ENCODE assay signal across 1 cellular context in the genomic region with DNA sequence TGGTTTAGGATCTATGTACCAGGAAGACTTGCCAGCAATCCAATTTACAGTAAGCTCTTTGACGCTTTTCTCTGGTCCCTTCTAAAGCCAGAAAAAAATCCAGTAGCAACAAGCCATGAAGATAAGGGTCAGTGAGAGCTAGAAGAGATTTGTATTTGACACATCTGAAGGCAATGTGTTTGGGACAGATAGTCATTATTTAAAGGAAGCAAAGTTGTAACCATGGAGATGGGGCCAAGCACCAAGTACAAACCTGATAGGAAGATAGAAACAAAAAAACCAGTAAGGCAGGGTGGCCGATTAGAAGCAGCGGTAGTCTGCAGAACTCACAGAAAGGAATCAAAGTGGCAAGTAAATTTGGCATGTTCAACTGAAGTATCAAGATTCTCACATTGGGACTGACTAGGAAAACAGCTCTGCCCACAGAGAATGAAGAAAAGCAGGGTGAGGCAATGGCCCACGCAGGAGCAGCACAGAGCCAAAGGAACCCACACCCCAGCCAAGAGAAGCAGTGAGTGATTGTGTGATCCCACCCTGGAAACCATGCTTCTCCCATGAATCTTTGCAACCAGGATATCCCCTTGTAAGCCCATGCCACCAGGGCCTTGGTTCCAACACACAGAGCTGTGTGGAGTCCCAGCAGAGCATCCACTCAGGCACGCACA.
TF ChIP-seq lines count a peak whose summit lies in the region.

No MANE protein-coding gene starts in this region.

TF ChIP-seq in K562, 482 proteins besides CTCF, POLR2A, EP300 and RAD21 (continued from another document):
- TF ChIP-seq, protein P1, sequence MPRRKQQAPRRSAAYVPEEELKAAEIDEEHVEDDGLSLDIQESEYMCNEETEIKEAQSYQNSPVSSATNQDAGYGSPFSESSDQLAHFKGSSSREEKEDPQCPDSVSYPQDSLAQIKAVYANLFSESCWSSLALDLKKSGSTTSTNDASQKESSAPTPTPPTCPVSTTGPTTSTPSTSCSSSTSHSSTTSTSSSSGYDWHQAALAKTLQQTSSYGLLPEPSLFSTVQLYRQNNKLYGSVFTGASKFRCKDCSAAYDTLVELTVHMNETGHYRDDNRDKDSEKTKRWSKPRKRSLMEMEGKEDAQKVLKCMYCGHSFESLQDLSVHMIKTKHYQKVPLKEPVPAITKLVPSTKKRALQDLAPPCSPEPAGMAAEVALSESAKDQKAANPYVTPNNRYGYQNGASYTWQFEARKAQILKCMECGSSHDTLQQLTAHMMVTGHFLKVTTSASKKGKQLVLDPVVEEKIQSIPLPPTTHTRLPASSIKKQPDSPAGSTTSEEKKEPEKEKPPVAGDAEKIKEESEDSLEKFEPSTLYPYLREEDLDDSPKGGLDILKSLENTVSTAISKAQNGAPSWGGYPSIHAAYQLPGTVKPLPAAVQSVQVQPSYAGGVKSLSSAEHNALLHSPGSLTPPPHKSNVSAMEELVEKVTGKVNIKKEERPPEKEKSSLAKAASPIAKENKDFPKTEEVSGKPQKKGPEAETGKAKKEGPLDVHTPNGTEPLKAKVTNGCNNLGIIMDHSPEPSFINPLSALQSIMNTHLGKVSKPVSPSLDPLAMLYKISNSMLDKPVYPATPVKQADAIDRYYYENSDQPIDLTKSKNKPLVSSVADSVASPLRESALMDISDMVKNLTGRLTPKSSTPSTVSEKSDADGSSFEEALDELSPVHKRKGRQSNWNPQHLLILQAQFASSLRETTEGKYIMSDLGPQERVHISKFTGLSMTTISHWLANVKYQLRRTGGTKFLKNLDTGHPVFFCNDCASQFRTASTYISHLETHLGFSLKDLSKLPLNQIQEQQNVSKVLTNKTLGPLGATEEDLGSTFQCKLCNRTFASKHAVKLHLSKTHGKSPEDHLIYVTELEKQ (CRISPR knock-in tag; IDR thresholded peaks at IDR 0.05), result no peak
- TF ChIP-seq ZNF75A (CRISPR knock-in tag; IDR thresholded peaks at IDR 0.05), result no peak
- no peak for TF ChIP-seq NR4A1 (CRISPR knock-in tag; IDR thresholded peaks at IDR 0.05)
- 0 out of 2 replicates have a peak, but pooled peaks have one; percentile 22 for TF ChIP-seq NR4A1 (tag; IDR thresholded peaks at IDR 0.05)
- TF ChIP-seq, protein P2, sequence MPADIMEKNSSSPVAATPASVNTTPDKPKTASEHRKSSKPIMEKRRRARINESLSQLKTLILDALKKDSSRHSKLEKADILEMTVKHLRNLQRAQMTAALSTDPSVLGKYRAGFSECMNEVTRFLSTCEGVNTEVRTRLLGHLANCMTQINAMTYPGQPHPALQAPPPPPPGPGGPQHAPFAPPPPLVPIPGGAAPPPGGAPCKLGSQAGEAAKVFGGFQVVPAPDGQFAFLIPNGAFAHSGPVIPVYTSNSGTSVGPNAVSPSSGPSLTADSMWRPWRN (IDR thresholded peaks at IDR 0.05; ENCODE audit: low read depth), result 0 out of 2 replicates have a peak, but pooled peaks have one; percentile 26
- TF ChIP-seq HMG20B (CRISPR knock-in tag; IDR thresholded peaks at IDR 0.05), result no peak
TF ChIP-seq in K562: peak in this region for 31.
